In the genomic region with DNA sequence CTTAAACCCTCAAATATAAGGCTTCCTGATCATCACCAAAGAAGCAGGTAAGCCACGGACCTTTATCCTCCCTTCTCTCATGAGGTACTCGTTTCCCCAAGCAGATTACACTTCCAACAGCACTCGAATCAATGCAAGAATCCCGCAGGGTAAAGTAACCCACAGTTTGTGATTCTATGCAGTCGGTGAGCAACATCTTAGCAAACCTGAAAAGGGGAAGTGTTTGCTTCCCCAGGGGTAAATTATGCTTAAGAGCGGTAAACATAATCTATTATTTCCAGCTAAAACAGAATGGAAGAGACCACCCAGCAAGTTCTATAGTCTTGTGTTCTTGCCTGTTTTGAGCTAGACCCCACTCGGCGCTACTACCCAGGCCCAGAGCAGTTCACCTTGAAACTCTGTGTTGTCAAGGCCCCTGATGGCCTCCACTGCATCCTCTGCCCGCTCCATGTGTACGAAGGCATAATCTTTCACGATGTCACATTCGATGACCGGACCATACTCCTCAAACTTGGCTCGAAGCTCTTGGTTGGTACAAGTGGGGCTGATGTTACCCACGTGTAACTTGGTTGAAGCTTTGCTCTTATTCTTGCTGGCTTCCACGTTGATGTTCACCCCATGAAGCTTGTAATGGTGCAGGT, we compare ENCODE assay signal across 8 cellular contexts. TPM values are rescaled to one million over a fixed set of nuclear protein-coding genes. Genes with fewer than 3 reads are reported as not detected.
A peak's percentile ranks its signal among the peaks of the same experiment; 100 is the strongest.
DNase-seq lines count a peak whose midpoint lies in the region; ATAC-seq and TF ChIP-seq lines count a peak whose summit lies in the region.

No MANE protein-coding gene starts in this region.

- H3K4me1 ChIP-seq in mammary epithelial cell (ENCODE audit: insufficient read depth, low read length): peaks cover 18% of the 10 kb centered on the region

- ATAC-seq in HG02798 (IDR thresholded peaks at IDR 0.05; ENCODE audit: poor library complexity, unreplicated experiment): no peak

- H3K9ac ChIP-seq in mammary epithelial cell (ENCODE audit: insufficient read depth, low read length): no peak overlapping the region

- TF ChIP-seq CTCF in mammary epithelial cell (conservative IDR thresholded peaks at IDR 0.05 in 1 of 2, IDR thresholded peaks at IDR 0.05 in 1 of 2; ENCODE audit: extremely low read depth in 1 of 2, insufficient read depth in 1 of 2, low read depth in 1 of 2, low read length in 2 of 2) (no peak), nephron progenitor cell (IDR thresholded peaks at IDR 0.05) (no peak)

- H2AFZ ChIP-seq in mammary epithelial cell (ENCODE audit: low read depth, low read length): no peak overlapping the region

- peaks cover 27% of the 10 kb centered on the region for H3K36me3 Mint-ChIP-seq in nephron progenitor cell (ENCODE audit: low read depth)

- DNase-seq in CD1c-positive myeloid dendritic cell (ENCODE audit: extremely low spot score): peak; percentile 39
- DNase-seq in MG63: no peak
- no peak for DNase-seq in mammary epithelial cell
- DNase-seq in nephron progenitor cell: no peak
- DNase-seq in NCI-H2227 (lab: John Stamatoyannopoulos, UW; ENCODE audit: unreplicated experiment): no peak
- DNase-seq in NCI-H69 (lab: John Stamatoyannopoulos, UW): no peak
- no peak for DNase-seq in stimulated activated CD4-positive, alpha-beta T cell treated with anti-CD3 and anti-CD28 coated beads, Interleukin-4, amount 100 ng/mL, for 24 hours

- in situ Hi-C loops in mammary epithelial cell (cut with MboI; ENCODE audit: low sequenced_read_pairs in 2 of 2): loop anchor here in 1 of 2 donors (25.0 kb wide), 1 partner anchor 264 kb away; a partner anchor contains a TSS

- WGBS in mammary epithelial cell (ENCODE audit: low coverage, missing lambda C conversion rate): 67% methylated on average over 14 of the region's 16 CpGs

- peaks cover 48% of the 10 kb centered on the region for H3K79me2 ChIP-seq in mammary epithelial cell (ENCODE audit: insufficient read depth, low read length)

- CTCF ChIA-PET in mammary epithelial cell (lab: Charles Lee; ENCODE audit: low non-redundant PET): no interaction called here

- no peaks in the 10 kb centered on the region for H4K20me1 ChIP-seq in mammary epithelial cell (ENCODE audit: insufficient read depth, low read length)

- peak overlapping the region; percentile 98 for H3K4me2 ChIP-seq in mammary epithelial cell (ENCODE audit: insufficient read depth, low read depth, low read length)

- peaks cover 48% of the 10 kb centered on the region for H3K4me1 Mint-ChIP-seq in nephron progenitor cell

- peaks cover 30% of the 10 kb centered on the region for H3K36me3 ChIP-seq in MG63
- H3K36me3 ChIP-seq in mammary epithelial cell (ENCODE audit: insufficient read depth, low read length): no peaks in the 10 kb centered on the region

- H3K27me3 ChIP-seq in MG63 (no peaks in the 10 kb centered on the region), mammary epithelial cell (ENCODE audit: insufficient read depth, low read length) (no peaks in the 10 kb centered on the region)

- no peak overlapping the region for H3K27ac ChIP-seq in mammary epithelial cell (ENCODE audit: insufficient read depth, low read depth, low read length)

- TSS peak; percentile 28 for BruUV-seq in mammary epithelial cell (replicated peaks; lab: Mats Ljungman, UMichigan)

- H3K4me3 ChIP-seq in MG63: peak overlapping the region; percentile 70
- H3K4me3 ChIP-seq in mammary epithelial cell (replicated peaks in 1 of 3; ENCODE audit: insufficient read depth in 1 of 3, low read depth in 2 of 3, low read length in 3 of 3): peak overlapping the region in 1 of 3 experiments; percentile 75

- no peaks in the 10 kb centered on the region for H3K27me3 Mint-ChIP-seq in nephron progenitor cell (ENCODE audit: low read depth, poor library complexity)

- H3K4me3 Mint-ChIP-seq in nephron progenitor cell: peak overlapping the region; percentile 93

- dilution Hi-C loops in mammary epithelial cell (cut with HindIII; ENCODE audit: low sequenced_read_pairs): loop anchor here (5.0 to 25.0 kb wide), 2 partner anchors 74 to 264 kb away; a partner anchor contains a TSS

- peak overlapping the region; percentile 100 for H3K27ac Mint-ChIP-seq in nephron progenitor cell

- H3K9me3 ChIP-seq in MG63 (no peaks in the 10 kb centered on the region), mammary epithelial cell (replicated peaks; ENCODE audit: insufficient read depth, low read length) (no peaks in the 10 kb centered on the region)

- H3K9me3 Mint-ChIP-seq in nephron progenitor cell: peaks cover 2% of the 10 kb centered on the region

- intact Hi-C loops in mammary epithelial cell (cut with micrococcal nuclease): no loop called here

RNA-seq across cellular contexts. Expression of a gene that starts 1.3 kb away (rescaled TPM):
- total RNA-seq in MG63 (2014; rRNA removed; shearing (Covaris generic); ENCODE audit: low replicate concordance): 15.7 and 26.6 TPM in 2 replicates
- total RNA-seq in mammary epithelial cell: 10 to 100 TPM; 12.2 to 15.3 TPM
- polyA plus RNA-seq in mammary epithelial cell: 21.8 TPM
- polyA minus RNA-seq in mammary epithelial cell: 8.7 TPM

RNA-seq across cellular contexts. Expression of a gene that starts 37.9 kb away (rescaled TPM):
- total RNA-seq in MG63 (2014; rRNA removed; shearing (Covaris generic); ENCODE audit: low replicate concordance): 136 and 213 TPM in 2 replicates
- total RNA-seq in mammary epithelial cell: 100 to 1,000 TPM in 1 of 2 donors, 10 to 100 TPM in 1; 65.2 to 117 TPM
- polyA plus RNA-seq in mammary epithelial cell: 181 TPM
- polyA minus RNA-seq in mammary epithelial cell: 133 TPM

RNA-seq across cellular contexts. Expression of a gene that starts 52.6 kb away (rescaled TPM):
- total RNA-seq in MG63 (2014; rRNA removed; shearing (Covaris generic); ENCODE audit: low replicate concordance): 20.0 and 25.8 TPM in 2 replicates
- total RNA-seq in mammary epithelial cell: 10 to 100 TPM; 24.8 to 57.2 TPM
- polyA plus RNA-seq in mammary epithelial cell: 10.9 TPM
- 35.6 TPM for polyA minus RNA-seq in mammary epithelial cell

RNA-seq across cellular contexts. Expression of a gene that starts 60.0 kb away (rescaled TPM):
- 19.9 and 27.4 TPM in 2 replicates for total RNA-seq in MG63 (2014; rRNA removed; shearing (Covaris generic); ENCODE audit: low replicate concordance)
- 10 to 100 TPM; 20.0 to 79.3 TPM for total RNA-seq in mammary epithelial cell
- 31.2 TPM for polyA plus RNA-seq in mammary epithelial cell
- 81.0 TPM for polyA minus RNA-seq in mammary epithelial cell
